ENCODE assay signal across 27 cellular contexts in genomic region chr9:118975736-118976135, GRCh38.
"Had no signal": no experiment of that assay in that cellular context is flagged by ENCODE, and none has a peak within 500 bp of the region (broad histone marks: within the 10 kb centered on the region; RNA-seq: fewer than 3 reads in every experiment).

No MANE protein-coding gene starts in this region.

- H3K4me3 ChIP-seq: adrenal gland, body of pancreas, SJCRH30 had no signal

- FAIRE-seq: bronchial epithelial cell had no signal

- ATAC-seq: activated CD4-positive, alpha-beta T cell treated with anti-CD3 and anti-CD28 coated beads for 36 hours; activated CD8-positive, alpha-beta T cell treated with anti-CD3 and anti-CD28 coated beads for 36 hours; activated T-cell treated with anti-CD3 and anti-CD28 coated beads, Interleukin-2, amount 50 U/mL, for 72 hours; body of pancreas; Panc1 had no signal

- DNase-seq: activated CD4-positive, alpha-beta T cell treated with anti-CD3 and anti-CD28 coated beads for 36 hours; activated CD4-positive, CD25-positive, alpha-beta regulatory T cell; activated CD8-positive, alpha-beta memory T cell treated with anti-CD3 and anti-CD28 coated beads, Interleukin-2, amount 50 U/mL, for 4 hours; activated CD8-positive, alpha-beta T cell treated with anti-CD3 and anti-CD28 coated beads for 36 hours; activated gamma-delta T cell treated with Interleukin-2 at 50 U/mL for 16 hours; activated naive CD4-positive, alpha-beta T cell treated with anti-CD3 and anti-CD28 coated beads, Interleukin-2, amount 50 U/mL, for 16 hours; activated naive CD8-positive, alpha-beta T cell treated with anti-CD3 and anti-CD28 coated beads, Interleukin-2, amount 10 ng/mL, durations not matched to agents 7 days and 5 days; activated T-cell treated with anti-CD3 and anti-CD28 coated beads, Interleukin-2, amount 50 U/mL, for 72 hours; adrenal gland; anterior cingulate cortex; body of pancreas; central memory CD4-positive, alpha-beta T cell; Kasumi-1; NCI-H1092; NCI-H1417 treated with DMSO at 0.1 percent for 48 hours; NCI-H1694 treated with DMSO at 0.1 percent for 48 hours; NCI-H2029 treated with DMSO at 0.1 percent for 48 hours; NCI-H2227 treated with DMSO at 0.1 percent for 48 hours; NCI-H526 treated with DMSO at 0.1 percent for 48 hours; NCI-H82; OCI-M1; Right ventricle myocardium superior; SJCRH30; SK-N-SH; T-helper 1 cell had no signal
